10 cellular contexts compared by ENCODE assay signal in genomic region chr4:101187837-101188236, GRCh38.
DNase-seq lines count a peak whose midpoint lies in the region; ATAC-seq, FAIRE-seq and TF ChIP-seq lines count a peak whose summit lies in the region.
"Had no signal": no experiment of that assay in that cellular context is flagged by ENCODE, and none has a peak within 500 bp of the region (broad histone marks: within the 10 kb centered on the region; RNA-seq: fewer than 3 reads in every experiment).

No MANE protein-coding gene starts in this region.

- no peak overlapping the region for H3K9ac ChIP-seq in kidney (ENCODE audit: low read length in 2 of 2)

- intact Hi-C loops in CD14-positive monocyte (cut with micrococcal nuclease) = no loop called here
- intact Hi-C loops in kidney (cut with DNase I) = no loop called here

- no peak for ATAC-seq in activated T-cell treated with anti-CD3 and anti-CD28 coated beads, Interleukin-2, amount 50 U/mL, for 4 hours
- ATAC-seq in GM19035 (IDR thresholded peaks at IDR 0.05; ENCODE audit: unreplicated experiment) = no peak

- H3K36me3 Mint-ChIP-seq in CD14-positive monocyte (peaks cover 6 to 9% of the 10 kb centered on the region in 2 donors), HFFc6 (ENCODE audit: low read depth) (peaks cover 2% of the 10 kb centered on the region)
- peaks cover 6% of the 10 kb centered on the region for H3K36me3 Mint-ChIP-seq in activated T-cell treated with anti-CD3 and anti-CD28 coated beads, Interleukin-2, amount 50 U/mL, for 4 hours (ENCODE audit: insufficient read depth)

- DNase-seq in CD14-positive monocyte (ENCODE audit: low spot score) = no peak
- no peak for DNase-seq in HFFc6
- DNase-seq in SW480 (ENCODE audit: low spot score) = peak; percentile 17
- DNase-seq in kidney = no peak
- DNase-seq in stimulated activated CD4-positive, alpha-beta T cell treated with anti-CD3 and anti-CD28 coated beads, Interleukin-15, amount 100 ng/mL, for 24 hours = no peak
- DNase-seq in C1 segment of cervical spinal cord (lab: John Stamatoyannopoulos, UW) = no peak
- DNase-seq in activated T-cell treated with anti-CD3 and anti-CD28 coated beads, Interleukin-2, amount 50 U/mL, for 4 hours = no peak
- DNase-seq: DMS79 treated with DMSO at 0.1 percent for 48 hours, T-helper 9 cell had no signal

- peak; percentile 12 for TF ChIP-seq CTCF in CD14-positive monocyte (IDR thresholded peaks at IDR 0.05)
- peak; percentile 61 for TF ChIP-seq CTCF in HFFc6 (IDR thresholded peaks at IDR 0.05)
- TF ChIP-seq CTCF in kidney (IDR thresholded peaks at IDR 0.05; ENCODE audit: borderline replicate concordance, extremely low read depth, insufficient read depth) = no peak

- H3K27ac ChIP-seq in kidney (ENCODE audit: low read depth in 2 of 2, low read length in 2 of 2) = no peak overlapping the region

- peaks cover 0 to 2% (median 0%) of the 10 kb centered on the region in 3 donors for H3K27me3 Mint-ChIP-seq in CD14-positive monocyte (ENCODE audit: low read depth in 3 of 3)
- no peaks in the 10 kb centered on the region for H3K27me3 Mint-ChIP-seq in HFFc6 (ENCODE audit: insufficient read depth)
- H3K27me3 Mint-ChIP-seq in activated T-cell treated with anti-CD3 and anti-CD28 coated beads, Interleukin-2, amount 50 U/mL, for 4 hours (ENCODE audit: low read depth) = no peaks in the 10 kb centered on the region

- H3K27ac Mint-ChIP-seq in CD14-positive monocyte (peak overlapping the region in 2 of 7 donors; percentile 15 to 46), HFFc6 (no peak overlapping the region)

- peaks cover 5 to 9% of the 10 kb centered on the region in 2 donors for H3K4me1 ChIP-seq in kidney (ENCODE audit: control insufficient read depth in 1 of 2, insufficient read depth in 1 of 2, low read depth in 1 of 2, low read length in 2 of 2)

- peak; percentile 47 for FAIRE-seq in kidney (lab: Jason Lieb, UNC)

- H3K4me3 Mint-ChIP-seq in CD14-positive monocyte (no peak overlapping the region), HFFc6 (no peak overlapping the region)
- no peak overlapping the region for H3K4me3 Mint-ChIP-seq in activated T-cell treated with anti-CD3 and anti-CD28 coated beads, Interleukin-2, amount 50 U/mL, for 4 hours

- H3K9me3 ChIP-seq in kidney (ENCODE audit: control insufficient read depth in 1 of 2, low read length in 2 of 2) = no peaks in the 10 kb centered on the region

- H3K9me3 Mint-ChIP-seq in CD14-positive monocyte (no peaks in the 10 kb centered on the region), HFFc6 (no peaks in the 10 kb centered on the region)
- H3K9me3 Mint-ChIP-seq in activated T-cell treated with anti-CD3 and anti-CD28 coated beads, Interleukin-2, amount 50 U/mL, for 4 hours = no peaks in the 10 kb centered on the region

- peaks cover 8% of the 10 kb centered on the region for H3K4me1 Mint-ChIP-seq in CD14-positive monocyte
- H3K4me1 Mint-ChIP-seq in HFFc6 (ENCODE audit: low read depth) = peaks cover 36% of the 10 kb centered on the region
- peaks cover 28% of the 10 kb centered on the region for H3K4me1 Mint-ChIP-seq in activated T-cell treated with anti-CD3 and anti-CD28 coated beads, Interleukin-2, amount 50 U/mL, for 4 hours (ENCODE audit: low read depth)

- H3K4me3 ChIP-seq in kidney (ENCODE audit: low read length in 2 of 2) = no peak overlapping the region

- H3K36me3 ChIP-seq in kidney (ENCODE audit: control insufficient read depth in 1 of 2, insufficient read depth in 2 of 2, low read length in 2 of 2) = no peaks in the 10 kb centered on the region
